10 cellular contexts compared by ENCODE assay signal in the genomic region with DNA sequence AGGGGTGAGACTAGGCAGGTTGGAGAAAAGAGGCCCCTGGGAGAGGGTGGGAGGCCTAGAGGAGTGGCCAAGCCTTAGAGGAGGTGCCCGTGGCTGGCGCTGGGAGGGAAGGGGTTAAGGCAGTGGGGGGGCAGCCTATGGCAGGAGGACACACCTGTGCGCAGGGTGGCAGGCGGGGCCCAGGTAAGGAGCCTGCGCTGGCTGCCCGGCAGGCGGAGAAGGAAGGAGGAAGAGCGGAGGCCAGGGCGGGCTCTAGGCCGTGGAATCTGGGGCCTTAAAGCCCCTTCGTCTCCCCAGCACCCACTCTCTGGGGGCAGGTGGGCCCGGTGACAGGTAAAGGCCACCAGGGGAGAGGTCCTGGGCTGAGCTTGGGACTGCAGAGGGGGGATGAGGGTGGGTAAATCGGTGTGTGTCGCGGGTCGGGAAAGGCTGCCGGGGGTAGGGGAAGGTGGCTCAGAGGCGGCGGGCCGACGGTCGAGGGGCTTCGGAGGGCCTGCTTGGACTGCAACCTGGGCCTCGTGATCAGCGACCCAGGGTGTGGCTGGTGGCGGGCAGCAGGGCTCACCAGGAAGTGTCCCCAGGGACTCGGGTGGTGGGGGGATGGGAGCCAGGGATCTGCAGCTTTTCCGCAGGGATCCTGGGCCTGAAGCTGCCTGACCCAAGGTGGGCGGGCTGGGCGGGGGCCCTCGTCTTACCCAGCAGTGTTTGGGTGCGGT. TPM values are rescaled to one million over a fixed set of nuclear protein-coding genes. Genes with fewer than 3 reads are reported as not detected.
DNase-seq lines count a peak whose midpoint lies in the region; ATAC-seq and TF ChIP-seq lines count a peak whose summit lies in the region.
"Had no signal": no experiment of that assay in that cellular context is flagged by ENCODE, and none has a peak within 500 bp of the region (broad histone marks: within the 10 kb centered on the region; RNA-seq: fewer than 3 reads in every experiment).

No MANE protein-coding gene starts in this region.

- H3K4me1 ChIP-seq in thyroid gland = peaks cover 32 to 50% of the 10 kb centered on the region in 2 donors

- H3K27ac Mint-ChIP-seq in activated CD8-positive, alpha-beta memory T cell treated with anti-CD3 and anti-CD28 coated beads, Interleukin-2, amount 10 ng/mL, durations not matched to agents 7 days and 5 days = peak overlapping the region; percentile 59

- peaks cover 55% of the 10 kb centered on the region for H3K36me3 Mint-ChIP-seq in activated CD8-positive, alpha-beta memory T cell treated with anti-CD3 and anti-CD28 coated beads, Interleukin-2, amount 10 ng/mL, durations not matched to agents 7 days and 5 days

- TF ChIP-seq CTCF in thyroid gland (IDR thresholded peaks at IDR 0.05) = peak in 2 of 6 experiments; percentile 45 to 48

- 47 to 51% methylated on average over 27 to 31 of the region's 32 CpGs for WGBS in thyroid gland, 2 donors

- CTCF ChIA-PET in activated CD8-positive, alpha-beta memory T cell treated with anti-CD3 and anti-CD28 coated beads, Interleukin-2, amount 10 ng/mL, durations not matched to agents 7 days and 5 days (lab: Charles Lee) = interaction anchor here (0.9 to 13.5 kb wide), 7 partner anchors 8 to 150 kb away, joined by 4 to 709 read pairs (median 11); a partner anchor contains a TSS

- H3K4me1 Mint-ChIP-seq in activated CD8-positive, alpha-beta memory T cell treated with anti-CD3 and anti-CD28 coated beads, Interleukin-2, amount 10 ng/mL, durations not matched to agents 7 days and 5 days = peaks cover 66% of the 10 kb centered on the region

- H3K27me3 Mint-ChIP-seq in activated CD8-positive, alpha-beta memory T cell treated with anti-CD3 and anti-CD28 coated beads, Interleukin-2, amount 10 ng/mL, durations not matched to agents 7 days and 5 days = no peaks in the 10 kb centered on the region

- H3K9me3 ChIP-seq in thyroid gland = no peaks in the 10 kb centered on the region
- H3K9me3 ChIP-seq: ascending aorta had no signal

- intact Hi-C loops in thyroid gland (cut with DNase I) = loop anchor here (2.0 to 5.0 kb wide), 2 partner anchors 16 to 54 kb away; a partner anchor contains a TSS

- no peak for ATAC-seq in activated CD8-positive, alpha-beta memory T cell treated with anti-CD3 and anti-CD28 coated beads, Interleukin-2, amount 10 ng/mL, durations not matched to agents 7 days and 5 days
- no peak for ATAC-seq in activated CD4-positive, CD25-positive, alpha-beta regulatory T cell treated with anti-CD3 and anti-CD28 coated beads, Interleukin-2, amount 50 U/mL, for 24 hours
- ATAC-seq in GM18909 (IDR thresholded peaks at IDR 0.05; ENCODE audit: poor library complexity, unreplicated experiment) = no peak

- peak; percentile 41 for DNase-seq in activated CD8-positive, alpha-beta memory T cell treated with anti-CD3 and anti-CD28 coated beads, Interleukin-2, amount 10 ng/mL, durations not matched to agents 7 days and 5 days
- no peak for DNase-seq in activated CD8-positive, alpha-beta memory T cell treated with anti-CD3 and anti-CD28 coated beads, Interleukin-2, amount 50 U/mL, for 4 hours
- DNase-seq in SK-N-DZ (ENCODE audit: low spot score) = peak; percentile 6
- peak; percentile 80 for DNase-seq in iPS-NIHi7 (ENCODE audit: extremely low spot score)
- DNase-seq in thyroid gland = peak; percentile 96
- DNase-seq in midbrain (lab: John Stamatoyannopoulos, UW) = no peak

- H3K4me3 Mint-ChIP-seq in activated CD8-positive, alpha-beta memory T cell treated with anti-CD3 and anti-CD28 coated beads, Interleukin-2, amount 10 ng/mL, durations not matched to agents 7 days and 5 days = no peak overlapping the region
- H3K4me3 Mint-ChIP-seq: CD14-positive monocyte had no signal

- no peaks in the 10 kb centered on the region for H3K27me3 ChIP-seq in thyroid gland
- H3K27me3 ChIP-seq: ascending aorta had no signal

- peak overlapping the region; percentile 68 to 94 (median 83) for H3K4me3 ChIP-seq in thyroid gland (replicated peaks in 1 of 3)
- H3K4me3 ChIP-seq: ascending aorta had no signal

- no peaks in the 10 kb centered on the region for H3K9me3 Mint-ChIP-seq in activated CD8-positive, alpha-beta memory T cell treated with anti-CD3 and anti-CD28 coated beads, Interleukin-2, amount 10 ng/mL, durations not matched to agents 7 days and 5 days (ENCODE audit: low read depth)

- peak overlapping the region; percentile 87 to 98 (median 97) for H3K27ac ChIP-seq in thyroid gland

- peak; percentile 77 to 95 for TF ChIP-seq POLR2A in thyroid gland (IDR thresholded peaks at IDR 0.05)

- peaks cover 21 to 30% of the 10 kb centered on the region in 2 donors for H3K36me3 ChIP-seq in thyroid gland

RNA-seq across cellular contexts. Expression of a gene that starts 7.3 kb away (rescaled TPM):
- 100 to 1,000 TPM; 211 to 271 TPM for total RNA-seq in activated CD8-positive, alpha-beta memory T cell treated with anti-CD3 and anti-CD28 coated beads, Interleukin-2, amount 10 ng/mL, durations not matched to agents 7 days and 5 days
- polyA plus RNA-seq in SK-N-DZ (2014; cell fraction: cytosol; rRNA removed) = 713 and 811 TPM in 2 replicates
- 771 and 835 TPM in 2 replicates for polyA plus RNA-seq in SK-N-DZ (2014; cell fraction: nucleus; rRNA removed)
- 100 to 1,000 TPM; 153 to 284 (median 220) TPM for total RNA-seq in thyroid gland

RNA-seq across cellular contexts. Expression of a gene that starts 7.5 kb away (rescaled TPM):
- 10 to 100 TPM; 59.9 to 69.5 TPM for total RNA-seq in activated CD8-positive, alpha-beta memory T cell treated with anti-CD3 and anti-CD28 coated beads, Interleukin-2, amount 10 ng/mL, durations not matched to agents 7 days and 5 days
- 102 TPM in 2 replicates for polyA plus RNA-seq in SK-N-DZ (2014; cell fraction: cytosol; rRNA removed)
- polyA plus RNA-seq in SK-N-DZ (2014; cell fraction: nucleus; rRNA removed) = 80.2 and 111 TPM in 2 replicates
- total RNA-seq in thyroid gland = 10 to 100 TPM; 19.9 to 53.1 (median 45.6) TPM

RNA-seq across cellular contexts. Expression of a gene that starts 12.0 kb away (rescaled TPM):
- total RNA-seq in activated CD8-positive, alpha-beta memory T cell treated with anti-CD3 and anti-CD28 coated beads, Interleukin-2, amount 10 ng/mL, durations not matched to agents 7 days and 5 days = 100 to 1,000 TPM; 283 to 367 TPM
- 0.48 and 0.64 TPM in 2 replicates for polyA plus RNA-seq in SK-N-DZ (2014; cell fraction: cytosol; rRNA removed)
- polyA plus RNA-seq in SK-N-DZ (2014; cell fraction: nucleus; rRNA removed) = 1.1 and 1.3 TPM in 2 replicates
- total RNA-seq in thyroid gland = 10 to 100 TPM; 21.7 to 32.3 (median 31.4) TPM

RNA-seq across cellular contexts. Expression of a gene that starts 19.4 kb away (rescaled TPM):
- 100 to 1,000 TPM; 120 to 132 TPM for total RNA-seq in activated CD8-positive, alpha-beta memory T cell treated with anti-CD3 and anti-CD28 coated beads, Interleukin-2, amount 10 ng/mL, durations not matched to agents 7 days and 5 days
- polyA plus RNA-seq in SK-N-DZ (2014; cell fraction: cytosol; rRNA removed) = 890 and 1,059 TPM in 2 replicates
- polyA plus RNA-seq in SK-N-DZ (2014; cell fraction: nucleus; rRNA removed) = 478 and 558 TPM in 2 replicates
- 100 to 1,000 TPM; 344 to 666 (median 383) TPM for total RNA-seq in thyroid gland

RNA-seq across cellular contexts. Expression of a gene that starts 19.6 kb away (rescaled TPM):
- total RNA-seq in activated CD8-positive, alpha-beta memory T cell treated with anti-CD3 and anti-CD28 coated beads, Interleukin-2, amount 10 ng/mL, durations not matched to agents 7 days and 5 days = not detected
- polyA plus RNA-seq in SK-N-DZ (2014; cell fraction: cytosol; rRNA removed) = not detected in 2 replicates
- not detected in 2 replicates for polyA plus RNA-seq in SK-N-DZ (2014; cell fraction: nucleus; rRNA removed)
- total RNA-seq in thyroid gland = not detected
- total RNA-seq: ascending aorta had no signal
- polyA plus RNA-seq: CD14-positive monocyte had no signal

Comparison
In these comparisons a context has a peak if more than half of its experiments do, and no peak if none do; other contexts are left out.
1. DNase-seq: peak in activated CD8-positive, alpha-beta memory T cell treated with anti-CD3 and anti-CD28 coated beads, Interleukin-2, amount 10 ng/mL, durations not matched to agents 7 days and 5 days (single experiment), SK-N-DZ (single experiment), iPS-NIHi7 (single experiment) and thyroid gland (2 of 2); none in activated CD8-positive, alpha-beta memory T cell treated with anti-CD3 and anti-CD28 coated beads, Interleukin-2, amount 50 U/mL, for 4 hours (single experiment) and midbrain (single experiment).
2. RNA of a gene that starts 12.0 kb away (total RNA-seq): 283 to 367 TPM in activated CD8-positive, alpha-beta memory T cell treated with anti-CD3 and anti-CD28 coated beads, Interleukin-2, amount 10 ng/mL, durations not matched to agents 7 days and 5 days; 21.7 to 32.3 TPM in thyroid gland; every median in the first group is over 4 times any median in the second.